Comparison of ENCODE assay signal across 25 cellular contexts in the genomic region with DNA sequence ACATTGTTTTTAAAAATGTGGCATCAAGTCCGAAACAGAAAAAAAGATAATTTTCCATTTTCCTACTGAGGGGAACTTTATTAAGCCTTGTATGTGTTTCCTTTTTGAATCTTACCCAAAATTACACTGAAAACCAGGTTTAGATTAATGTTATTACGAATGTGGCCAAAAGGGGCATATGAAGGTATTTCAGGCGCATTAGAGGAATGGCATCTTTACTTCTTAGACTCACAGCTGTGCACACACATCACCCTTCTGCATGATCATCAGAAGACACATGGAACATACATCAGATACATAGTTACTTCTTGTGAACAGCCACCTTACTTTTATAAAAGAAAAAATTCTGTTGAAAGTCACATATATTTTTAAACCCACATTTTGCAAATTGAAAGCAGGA. TPM values are rescaled to one million over a fixed set of nuclear protein-coding genes. Genes with fewer than 3 reads are reported as not detected.
DNase-seq lines count a peak whose midpoint lies in the region; ATAC-seq and TF ChIP-seq lines count a peak whose summit lies in the region.
"Had no signal": no experiment of that assay in that cellular context is flagged by ENCODE, and none has a peak within 500 bp of the region (broad histone marks: within the 10 kb centered on the region; RNA-seq: fewer than 3 reads in every experiment).

No MANE protein-coding gene starts in this region.

- WGBS in sigmoid colon, 2 donors, result 54 to 58% methylated on average over 3 of the region's 3 CpGs

- no peaks in the 10 kb centered on the region for H3K9me2 ChIP-seq in DOHH2 (replicated peaks; ENCODE audit: control insufficient read depth, low read length)

- intact Hi-C loops in activated CD4-positive, alpha-beta T cell treated with anti-CD3 and anti-CD28 coated beads for 36 hours (cut with DNase I, micrococcal nuclease), result no loop called here
- intact Hi-C loops in sigmoid colon (cut with DNase I), result no loop called here

- H3K27ac ChIP-seq in DOHH2 (ENCODE audit: low read depth, low read length), result no peak overlapping the region
- H3K27ac ChIP-seq in sigmoid colon, result no peak overlapping the region
- H3K27ac ChIP-seq: 22Rv1, C4-2B, KMS-11, SJCRH30 had no signal

- no peak for TF ChIP-seq EP300 in sigmoid colon (IDR thresholded peaks at IDR 0.05)

- H3K36me3 ChIP-seq in DOHH2 (ENCODE audit: control insufficient read depth, low read length) (no peaks in the 10 kb centered on the region; the same call in 1 of the 2 replicates), sigmoid colon (no peaks in the 10 kb centered on the region)
- H3K36me3 ChIP-seq: SJCRH30 had no signal

- H3K27me3 ChIP-seq in DOHH2 (ENCODE audit: control insufficient read depth, low read length), result no peaks in the 10 kb centered on the region
- H3K27me3 ChIP-seq in sigmoid colon, result no peaks in the 10 kb centered on the region

- POLR2A ChIA-PET in activated CD4-positive, alpha-beta T cell treated with anti-CD3 and anti-CD28 coated beads for 36 hours (lab: Charles Lee), result no interaction called here

- H3K79me2 ChIP-seq in DOHH2 (ENCODE audit: control insufficient read depth, low read length), result no peaks in the 10 kb centered on the region

- no peak for DNase-seq in activated CD4-positive, alpha-beta T cell treated with anti-CD3 and anti-CD28 coated beads for 36 hours
- DNase-seq in activated CD4-positive, alpha-beta T cell treated with anti-CD3 and anti-CD28 coated beads, Interleukin-2, amount 50 U/mL, for 1 hour, result no peak
- DNase-seq in T-helper 17 cell, result no peak
- DNase-seq in naive B cell, result no peak
- DNase-seq in medulla oblongata (ENCODE audit: extremely low spot score), result no peak
- no peak for DNase-seq in sigmoid colon
- DNase-seq: ACHN, GDM1, IMR-90, MV-4-11, NCI-H1694 treated with DMSO at 0.1 percent for 48 hours, NCI-H2081 treated with DMSO at 0.1 percent for 48 hours, NCI-H2171 treated with DMSO at 0.1 percent for 48 hours, NCI-H446, NCI-H69, SJCRH30 had no signal

- no peak for ATAC-seq in activated CD4-positive, alpha-beta T cell treated with anti-CD3 and anti-CD28 coated beads for 36 hours
- ATAC-seq in T-helper 17 cell, result no peak
- no peak for ATAC-seq in naive B cell (ENCODE audit: low read depth in 2 of 2)
- no peak for ATAC-seq in GM21526 (IDR thresholded peaks at IDR 0.05; ENCODE audit: low FRiP score, unreplicated experiment)
- ATAC-seq: HCT116, Panc1 had no signal

- CTCF ChIA-PET in activated CD4-positive, alpha-beta T cell treated with anti-CD3 and anti-CD28 coated beads for 36 hours (lab: Charles Lee), result interaction anchor here (0.7 to 2.0 kb wide), 5 partner anchors 9 to 181 kb away, joined by 3 to 11 read pairs (median 3); no protein-coding TSS in a partner anchor

- H3K4me2 ChIP-seq in DOHH2 (ENCODE audit: low read length), result peak overlapping the region; percentile 70
- H3K4me2 ChIP-seq: KMS-11 had no signal

- H3K4me3 ChIP-seq in DOHH2 (ENCODE audit: low read length) (no peak overlapping the region), sigmoid colon (no peak overlapping the region)
- H3K4me3 ChIP-seq: SJCRH30 had no signal

- H3K27ac Mint-ChIP-seq in activated CD4-positive, alpha-beta T cell treated with anti-CD3 and anti-CD28 coated beads for 36 hours, result peak overlapping the region; percentile 48
- H3K27ac Mint-ChIP-seq in T-helper 17 cell (peak overlapping the region; percentile 92), naive B cell (peak overlapping the region; percentile 19 to 99 (median 94))

- peaks cover 7% of the 10 kb centered on the region for H3K9me3 Mint-ChIP-seq in activated CD4-positive, alpha-beta T cell treated with anti-CD3 and anti-CD28 coated beads for 36 hours (ENCODE audit: low read depth)
- peaks cover 0 to 4% (median 0%) of the 10 kb centered on the region in 7 donors for H3K9me3 Mint-ChIP-seq in naive B cell

- peaks cover 89% of the 10 kb centered on the region for H3K4me1 Mint-ChIP-seq in activated CD4-positive, alpha-beta T cell treated with anti-CD3 and anti-CD28 coated beads for 36 hours
- H3K4me1 Mint-ChIP-seq in T-helper 17 cell (peaks cover 40% of the 10 kb centered on the region), naive B cell (peaks cover 51 to 81% (median 79%) of the 10 kb centered on the region in 3 donors)

- peaks cover 3% of the 10 kb centered on the region for H3K36me3 Mint-ChIP-seq in activated CD4-positive, alpha-beta T cell treated with anti-CD3 and anti-CD28 coated beads for 36 hours (ENCODE audit: low read depth)
- H3K36me3 Mint-ChIP-seq in T-helper 17 cell (ENCODE audit: low read depth) (no peaks in the 10 kb centered on the region), naive B cell (no peaks in the 10 kb centered on the region)

- H4K20me1 ChIP-seq in DOHH2 (ENCODE audit: control insufficient read depth, insufficient read depth, low read depth, low read length), result no peaks in the 10 kb centered on the region

- H3K9me3 ChIP-seq in DOHH2 (ENCODE audit: control insufficient read depth, insufficient read depth, low read length), result no peaks in the 10 kb centered on the region
- no peaks in the 10 kb centered on the region for H3K9me3 ChIP-seq in T-helper 17 cell (ENCODE audit: control insufficient read depth, low read length, poor library complexity, severe bottlenecking)
- no peaks in the 10 kb centered on the region for H3K9me3 ChIP-seq in sigmoid colon
- H3K9me3 ChIP-seq: SJCRH30 had no signal

- TF ChIP-seq POLR2A in sigmoid colon (IDR thresholded peaks at IDR 0.05), result no peak

- H3K4me1 ChIP-seq in DOHH2 (ENCODE audit: control insufficient read depth, low read length) (peaks cover 82% of the 10 kb centered on the region), sigmoid colon (no peaks in the 10 kb centered on the region)
- H3K4me1 ChIP-seq: SJCRH30 had no signal

- H3K27me3 Mint-ChIP-seq in activated CD4-positive, alpha-beta T cell treated with anti-CD3 and anti-CD28 coated beads for 36 hours, result no peaks in the 10 kb centered on the region
- H3K27me3 Mint-ChIP-seq in T-helper 17 cell (no peaks in the 10 kb centered on the region), naive B cell (no peaks in the 10 kb centered on the region)

- H3K4me3 Mint-ChIP-seq in activated CD4-positive, alpha-beta T cell treated with anti-CD3 and anti-CD28 coated beads for 36 hours, result no peak overlapping the region
- H3K4me3 Mint-ChIP-seq in T-helper 17 cell, result no peak overlapping the region
- peak overlapping the region in 1 of 8 donors; percentile 28 for H3K4me3 Mint-ChIP-seq in naive B cell

- peaks cover 36% of the 10 kb centered on the region for H3F3A ChIP-seq in DOHH2 (ENCODE audit: control insufficient read depth, insufficient read depth)

- TF ChIP-seq CTCF in DOHH2 (IDR thresholded peaks at IDR 0.05; ENCODE audit: low read depth, low read length, poor library complexity, severe bottlenecking) (no peak), sigmoid colon (IDR thresholded peaks at IDR 0.05) (no peak)

RNA-seq across cellular contexts. Expression of gene ZPBP, which starts 58.6 kb away (rescaled TPM):
- not detected for total RNA-seq in activated CD4-positive, alpha-beta T cell treated with anti-CD3 and anti-CD28 coated beads for 36 hours
- total RNA-seq in T-helper 17 cell, result not detected
- not detected for polyA plus RNA-seq in naive B cell (ENCODE audit: low read depth in 6 of 6)
- not detected for total RNA-seq in sigmoid colon
- polyA plus RNA-seq in sigmoid colon, result not detected
- total RNA-seq: H1, IMR-90, M059J, SJCRH30 had no signal
- polyA plus RNA-seq: H1, IMR-90 had no signal
